In genomic region chrX:8154011-8154410, GRCh38 we compare ENCODE assay signal across 14 cellular contexts. TPM values are rescaled to one million over a fixed set of nuclear protein-coding genes. Genes with fewer than 3 reads are reported as not detected.
"Had no signal": no experiment of that assay in that cellular context is flagged by ENCODE, and none has a peak within 500 bp of the region (broad histone marks: within the 10 kb centered on the region; RNA-seq: fewer than 3 reads in every experiment).

No MANE protein-coding gene starts in this region.

RNA-seq across cellular contexts. Expression of gene VCX2, which starts 17.1 kb away (rescaled TPM):
- total RNA-seq: stomach, subcutaneous adipose tissue, suprapubic skin, temporal lobe, thoracic aorta, thyroid gland, tibial nerve, transverse colon, upper lobe of left lung, upper lobe of right lung, ureter, urinary bladder, uterus, vagina had no signal
